ENCODE assay signal across 2 cellular contexts in genomic region chr12:55682087-55682796, GRCh38.
TF ChIP-seq lines count a peak whose summit lies in the region.

No MANE protein-coding gene starts in this region.

TF ChIP-seq in HCT116, 20 proteins besides CTCF, POLR2A, EP300 and RAD21 (continued from another document):
- TF ChIP-seq ATF3 (IDR thresholded peaks at IDR 0.05) (no peak), CEBPB (IDR thresholded peaks at IDR 0.05; ENCODE audit: low read depth) (no peak), YY1 (IDR thresholded peaks at IDR 0.05; ENCODE audit: extremely low read depth, insufficient replicate concordance, low read depth, low read length) (no peak), ZFX (IDR thresholded peaks at IDR 0.05) (no peak), FOSL1 (IDR thresholded peaks at IDR 0.05; ENCODE audit: low read depth) (no peak), JUND (IDR thresholded peaks at IDR 0.05) (no peak), EZH2phosphoT487 (IDR thresholded peaks at IDR 0.05; ENCODE audit: borderline replicate concordance) (no peak), REST (IDR thresholded peaks at IDR 0.05; ENCODE audit: low read depth) (no peak), SIN3A (IDR thresholded peaks at IDR 0.05; ENCODE audit: low read depth) (no peak)

TF ChIP-seq in liver, 16 proteins besides CTCF, POLR2A, EP300 and RAD21 (continued from another document):
- TF ChIP-seq ZBTB33 (IDR thresholded peaks at IDR 0.05) (no peak), REST (IDR thresholded peaks at IDR 0.05) (no peak)
